Comparison of ENCODE assay signal across 10 cellular contexts in the genomic region with DNA sequence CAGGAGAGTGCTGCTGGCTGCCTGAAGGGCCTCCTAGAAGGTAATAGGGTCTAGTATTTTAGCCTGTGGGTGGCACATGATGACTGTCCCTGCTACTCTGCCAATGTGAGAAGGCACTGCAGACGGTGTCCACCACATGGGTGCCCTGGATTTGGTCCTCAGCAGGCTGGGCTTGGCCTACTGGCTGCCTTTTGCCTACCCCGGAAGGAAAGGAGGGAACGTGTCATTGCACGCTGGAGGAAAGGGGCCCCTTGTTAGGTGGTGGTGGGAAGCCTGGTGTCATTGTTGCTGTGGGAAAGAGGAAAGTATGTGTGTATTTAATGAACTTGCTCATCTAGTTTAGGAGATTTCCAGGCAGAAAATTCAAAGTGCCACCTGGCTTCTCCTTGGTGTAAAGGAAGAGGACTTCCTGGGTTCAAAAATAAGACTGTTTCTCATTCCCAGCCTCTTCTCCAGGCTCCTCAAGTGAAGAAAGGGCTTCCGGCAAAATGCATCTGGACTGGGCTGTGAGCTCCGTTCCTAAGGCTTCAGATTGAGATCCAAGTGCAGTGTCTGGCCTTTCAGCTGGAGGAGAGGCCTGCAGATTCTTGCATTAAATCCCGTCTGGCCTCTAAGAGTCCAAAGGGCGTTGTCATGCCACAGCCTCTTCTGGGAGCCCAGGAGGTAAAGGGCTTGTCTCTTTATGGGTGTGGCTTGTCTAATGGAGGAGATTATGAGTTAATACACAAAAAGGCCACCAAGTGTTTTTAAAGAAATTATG. TPM values are rescaled to one million over a fixed set of nuclear protein-coding genes. Genes with fewer than 3 reads are reported as not detected.
DNase-seq lines count a peak whose midpoint lies in the region; ATAC-seq, FAIRE-seq and TF ChIP-seq lines count a peak whose summit lies in the region.
"Had no signal": no experiment of that assay in that cellular context is flagged by ENCODE, and none has a peak within 500 bp of the region (broad histone marks: within the 10 kb centered on the region; RNA-seq: fewer than 3 reads in every experiment).

No MANE protein-coding gene starts in this region.

- no peaks in the 10 kb centered on the region for H3K9me3 ChIP-seq in kidney (ENCODE audit: control insufficient read depth in 1 of 2, low read length in 2 of 2)

- no peaks in the 10 kb centered on the region for H3K27me3 Mint-ChIP-seq in activated CD4-positive, alpha-beta memory T cell treated with anti-CD3 and anti-CD28 coated beads for 36 hours
- no peaks in the 10 kb centered on the region for H3K27me3 Mint-ChIP-seq in immature natural killer cell (ENCODE audit: low read depth in 3 of 3)

- H3K36me3 ChIP-seq in kidney (ENCODE audit: control insufficient read depth in 1 of 2, insufficient read depth in 2 of 2, low read length in 2 of 2) = no peaks in the 10 kb centered on the region

- no peak overlapping the region for H3K4me3 ChIP-seq in kidney (ENCODE audit: low read length in 2 of 2)

- no peak overlapping the region for H3K4me3 Mint-ChIP-seq in activated CD4-positive, alpha-beta memory T cell treated with anti-CD3 and anti-CD28 coated beads for 36 hours
- H3K4me3 Mint-ChIP-seq in immature natural killer cell = peak overlapping the region in 2 of 5 donors; percentile 38 to 48

- ATAC-seq in HG03432 (IDR thresholded peaks at IDR 0.05; ENCODE audit: unreplicated experiment) = no peak

- H3K9me3 Mint-ChIP-seq in activated CD4-positive, alpha-beta memory T cell treated with anti-CD3 and anti-CD28 coated beads for 36 hours = no peaks in the 10 kb centered on the region
- no peaks in the 10 kb centered on the region for H3K9me3 Mint-ChIP-seq in immature natural killer cell

- H3K4me1 ChIP-seq in kidney (ENCODE audit: control insufficient read depth in 1 of 2, insufficient read depth in 1 of 2, low read depth in 1 of 2, low read length in 2 of 2) = peaks cover 0 to 11% of the 10 kb centered on the region in 2 donors

- POLR2A ChIA-PET in activated CD4-positive, alpha-beta memory T cell treated with anti-CD3 and anti-CD28 coated beads for 36 hours (lab: Charles Lee) = no interaction called here

- no peak overlapping the region for H3K27ac Mint-ChIP-seq in activated CD4-positive, alpha-beta memory T cell treated with anti-CD3 and anti-CD28 coated beads for 36 hours
- H3K27ac Mint-ChIP-seq in immature natural killer cell = peak overlapping the region in 4 of 6 donors; percentile 39 to 74 (median 51)

- intact Hi-C loops in activated CD4-positive, alpha-beta memory T cell treated with anti-CD3 and anti-CD28 coated beads for 36 hours (cut with micrococcal nuclease) = no loop called here
- intact Hi-C loops in kidney (cut with DNase I) = no loop called here

- CTCF ChIA-PET in activated CD4-positive, alpha-beta memory T cell treated with anti-CD3 and anti-CD28 coated beads for 36 hours (lab: Charles Lee) = interaction anchor here (2.7 kb wide), 1 partner anchor 24 kb away, joined by 7 read pairs; no protein-coding TSS in a partner anchor

- FAIRE-seq in kidney (lab: Jason Lieb, UNC) = no peak
- FAIRE-seq: astrocyte had no signal

- TF ChIP-seq CTCF in kidney (IDR thresholded peaks at IDR 0.05; ENCODE audit: borderline replicate concordance, extremely low read depth, insufficient read depth) = no peak

- no peak overlapping the region for H3K9ac ChIP-seq in kidney (ENCODE audit: low read length in 2 of 2)

- H3K4me1 Mint-ChIP-seq in activated CD4-positive, alpha-beta memory T cell treated with anti-CD3 and anti-CD28 coated beads for 36 hours (ENCODE audit: low read depth) = peaks cover 72% of the 10 kb centered on the region
- H3K4me1 Mint-ChIP-seq in immature natural killer cell = peaks cover 43 to 70% of the 10 kb centered on the region in 2 donors

- peaks cover 5% of the 10 kb centered on the region for H3K36me3 Mint-ChIP-seq in activated CD4-positive, alpha-beta memory T cell treated with anti-CD3 and anti-CD28 coated beads for 36 hours
- H3K36me3 Mint-ChIP-seq in immature natural killer cell = no peaks in the 10 kb centered on the region

- H3K27ac ChIP-seq in kidney (ENCODE audit: low read depth in 2 of 2, low read length in 2 of 2) = no peak overlapping the region

- DNase-seq in stimulated activated CD4-positive, alpha-beta T cell treated with anti-CD3 and anti-CD28 coated beads, Interleukin-15, amount 100 ng/mL, for 24 hours = peak; percentile 25
- DNase-seq in stimulated activated CD4-positive, alpha-beta T cell treated with anti-CD3 and anti-CD28 coated beads, Interleukin-4, amount 100 ng/mL, for 1 hour = no peak
- DNase-seq in activated CD4-positive, alpha-beta memory T cell treated with anti-CD3 and anti-CD28 coated beads for 36 hours = peak; percentile 22
- no peak for DNase-seq in immature natural killer cell
- DNase-seq in kidney = no peak
- DNase-seq in inferior parietal cortex (ENCODE audit: extremely low spot score) = no peak
- DNase-seq in midbrain (lab: John Stamatoyannopoulos, UW) = no peak
- DNase-seq: trophoblast cell had no signal

RNA-seq across cellular contexts. Expression of gene RPTOR, which starts 55.1 kb away (rescaled TPM):
- total RNA-seq in activated CD4-positive, alpha-beta memory T cell treated with anti-CD3 and anti-CD28 coated beads for 36 hours = 10 to 100 TPM; 41.5 to 47.9 TPM
- polyA plus RNA-seq in immature natural killer cell (10 to 100 TPM in 1 of 3 donors, 1 to 10 TPM in 2; 1.8 to 10.2 (median 3.8) TPM), kidney (ENCODE audit: insufficient read depth, low read depth, low replicate concordance) (5.5 TPM)
- 37.6 TPM for total RNA-seq in kidney

Comparison
In these comparisons a context has a peak if more than half of its experiments do, and no peak if none do; other contexts are left out.
1. DNase-seq: peak in stimulated activated CD4-positive, alpha-beta T cell treated with anti-CD3 and anti-CD28 coated beads, Interleukin-15, amount 100 ng/mL, for 24 hours (single experiment) and activated CD4-positive, alpha-beta memory T cell treated with anti-CD3 and anti-CD28 coated beads for 36 hours (single experiment); none in stimulated activated CD4-positive, alpha-beta T cell treated with anti-CD3 and anti-CD28 coated beads, Interleukin-4, amount 100 ng/mL, for 1 hour (single experiment), immature natural killer cell (0 of 3), kidney (single experiment), inferior parietal cortex (single experiment) and midbrain (single experiment).